In the genomic region with DNA sequence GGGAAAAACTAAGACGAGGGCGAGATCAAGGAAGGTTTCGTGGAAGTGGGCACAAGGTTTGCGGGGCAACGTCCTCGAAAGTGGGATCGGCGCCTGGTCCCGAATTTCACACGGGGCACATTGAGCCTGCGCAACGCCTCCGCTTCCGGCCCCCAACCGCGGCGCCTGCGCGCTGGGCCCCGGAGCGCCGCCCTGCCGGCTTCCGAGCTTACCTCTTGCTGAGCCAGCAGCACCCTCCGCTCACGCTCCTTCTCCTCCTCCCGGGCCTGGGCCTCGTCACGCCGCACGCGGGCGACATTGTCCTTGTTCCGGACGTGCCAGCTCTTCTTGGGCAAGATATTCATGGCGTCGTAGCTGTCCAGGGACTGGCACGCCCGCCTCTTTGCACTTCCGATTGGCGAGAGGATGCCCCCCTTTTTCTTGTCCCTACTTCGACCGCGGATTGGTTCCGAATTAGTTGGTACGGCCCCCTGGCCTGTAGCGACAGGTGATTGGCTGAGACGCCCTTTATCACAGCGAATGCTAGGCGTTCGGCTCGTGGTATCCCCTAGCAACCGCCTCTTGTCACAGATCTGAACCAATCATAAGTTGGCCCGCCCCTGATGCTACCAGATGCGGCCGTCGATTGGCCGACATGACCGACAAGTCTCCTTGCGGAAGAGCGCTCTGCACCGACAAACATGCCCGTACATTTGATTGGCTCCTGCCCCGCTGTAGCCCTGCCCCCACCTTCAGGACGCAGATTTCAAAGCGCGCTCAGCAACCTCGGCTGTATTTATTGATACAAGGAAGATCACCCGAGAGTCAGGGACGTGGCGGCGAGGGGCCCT, we compare ENCODE assay signal across 1 cellular context.
TF ChIP-seq lines count a peak whose summit lies in the region.

TSS of gene LENG1 (minus strand) at position 370 of the 830 bp plus-strand sequence. CDS start at position 344, 26 bp downstream.

TF ChIP-seq in K562, 482 proteins besides CTCF, POLR2A, EP300 and RAD21 (continued from another document and continues in another):
- TF ChIP-seq, protein P1, sequence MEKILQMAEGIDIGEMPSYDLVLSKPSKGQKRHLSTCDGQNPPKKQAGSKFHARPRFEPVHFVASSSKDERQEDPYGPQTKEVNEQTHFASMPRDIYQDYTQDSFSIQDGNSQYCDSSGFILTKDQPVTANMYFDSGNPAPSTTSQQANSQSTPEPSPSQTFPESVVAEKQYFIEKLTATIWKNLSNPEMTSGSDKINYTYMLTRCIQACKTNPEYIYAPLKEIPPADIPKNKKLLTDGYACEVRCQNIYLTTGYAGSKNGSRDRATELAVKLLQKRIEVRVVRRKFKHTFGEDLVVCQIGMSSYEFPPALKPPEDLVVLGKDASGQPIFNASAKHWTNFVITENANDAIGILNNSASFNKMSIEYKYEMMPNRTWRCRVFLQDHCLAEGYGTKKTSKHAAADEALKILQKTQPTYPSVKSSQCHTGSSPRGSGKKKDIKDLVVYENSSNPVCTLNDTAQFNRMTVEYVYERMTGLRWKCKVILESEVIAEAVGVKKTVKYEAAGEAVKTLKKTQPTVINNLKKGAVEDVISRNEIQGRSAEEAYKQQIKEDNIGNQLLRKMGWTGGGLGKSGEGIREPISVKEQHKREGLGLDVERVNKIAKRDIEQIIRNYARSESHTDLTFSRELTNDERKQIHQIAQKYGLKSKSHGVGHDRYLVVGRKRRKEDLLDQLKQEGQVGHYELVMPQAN (IDR thresholded peaks at IDR 0.05; ENCODE audit: borderline replicate concordance): peak; percentile 71
- no peak for TF ChIP-seq JUN (IDR thresholded peaks at IDR 0.05; ENCODE audit: borderline replicate concordance, low read depth, low read length)
- TF ChIP-seq JUN (CRISPR knock-in tag; IDR thresholded peaks at IDR 0.05; ENCODE audit: borderline replicate concordance): no peak
- TF ChIP-seq NFRKB (IDR thresholded peaks at IDR 0.05; ENCODE audit: low read depth): peak; percentile 51
- TF ChIP-seq, protein P2, sequence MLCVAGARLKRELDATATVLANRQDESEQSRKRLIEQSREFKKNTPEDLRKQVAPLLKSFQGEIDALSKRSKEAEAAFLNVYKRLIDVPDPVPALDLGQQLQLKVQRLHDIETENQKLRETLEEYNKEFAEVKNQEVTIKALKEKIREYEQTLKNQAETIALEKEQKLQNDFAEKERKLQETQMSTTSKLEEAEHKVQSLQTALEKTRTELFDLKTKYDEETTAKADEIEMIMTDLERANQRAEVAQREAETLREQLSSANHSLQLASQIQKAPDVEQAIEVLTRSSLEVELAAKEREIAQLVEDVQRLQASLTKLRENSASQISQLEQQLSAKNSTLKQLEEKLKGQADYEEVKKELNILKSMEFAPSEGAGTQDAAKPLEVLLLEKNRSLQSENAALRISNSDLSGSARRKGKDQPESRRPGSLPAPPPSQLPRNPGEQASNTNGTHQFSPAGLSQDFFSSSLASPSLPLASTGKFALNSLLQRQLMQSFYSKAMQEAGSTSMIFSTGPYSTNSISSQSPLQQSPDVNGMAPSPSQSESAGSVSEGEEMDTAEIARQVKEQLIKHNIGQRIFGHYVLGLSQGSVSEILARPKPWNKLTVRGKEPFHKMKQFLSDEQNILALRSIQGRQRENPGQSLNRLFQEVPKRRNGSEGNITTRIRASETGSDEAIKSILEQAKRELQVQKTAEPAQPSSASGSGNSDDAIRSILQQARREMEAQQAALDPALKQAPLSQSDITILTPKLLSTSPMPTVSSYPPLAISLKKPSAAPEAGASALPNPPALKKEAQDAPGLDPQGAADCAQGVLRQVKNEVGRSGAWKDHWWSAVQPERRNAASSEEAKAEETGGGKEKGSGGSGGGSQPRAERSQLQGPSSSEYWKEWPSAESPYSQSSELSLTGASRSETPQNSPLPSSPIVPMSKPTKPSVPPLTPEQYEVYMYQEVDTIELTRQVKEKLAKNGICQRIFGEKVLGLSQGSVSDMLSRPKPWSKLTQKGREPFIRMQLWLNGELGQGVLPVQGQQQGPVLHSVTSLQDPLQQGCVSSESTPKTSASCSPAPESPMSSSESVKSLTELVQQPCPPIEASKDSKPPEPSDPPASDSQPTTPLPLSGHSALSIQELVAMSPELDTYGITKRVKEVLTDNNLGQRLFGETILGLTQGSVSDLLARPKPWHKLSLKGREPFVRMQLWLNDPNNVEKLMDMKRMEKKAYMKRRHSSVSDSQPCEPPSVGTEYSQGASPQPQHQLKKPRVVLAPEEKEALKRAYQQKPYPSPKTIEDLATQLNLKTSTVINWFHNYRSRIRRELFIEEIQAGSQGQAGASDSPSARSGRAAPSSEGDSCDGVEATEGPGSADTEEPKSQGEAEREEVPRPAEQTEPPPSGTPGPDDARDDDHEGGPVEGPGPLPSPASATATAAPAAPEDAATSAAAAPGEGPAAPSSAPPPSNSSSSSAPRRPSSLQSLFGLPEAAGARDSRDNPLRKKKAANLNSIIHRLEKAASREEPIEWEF (CRISPR knock-in tag; IDR thresholded peaks at IDR 0.05): no peak
- peak; percentile 44; the same call in 1 of the 2 replicates for TF ChIP-seq CTBP1 (IDR thresholded peaks at IDR 0.05; ENCODE audit: borderline replicate concordance)
- TF ChIP-seq ZNF695 (CRISPR knock-in tag; IDR thresholded peaks at IDR 0.05): no peak
- no peak for TF ChIP-seq SREBF2 (CRISPR knock-in tag; IDR thresholded peaks at IDR 0.05)
- no peak for TF ChIP-seq ZNF253 (CRISPR knock-in tag; conservative IDR thresholded peaks at IDR 0.05)
- TF ChIP-seq CAMTA2 (CRISPR knock-in tag; conservative IDR thresholded peaks at IDR 0.05): no peak
- TF ChIP-seq TAL1 (IDR thresholded peaks at IDR 0.05): no peak
- no peak for TF ChIP-seq ZNF140 (CRISPR knock-in tag; IDR thresholded peaks at IDR 0.05)
- no peak for TF ChIP-seq MEF2A (IDR thresholded peaks at IDR 0.05; ENCODE audit: control insufficient read depth, low read depth, low read length)
- no peak for TF ChIP-seq ZNF318 (IDR thresholded peaks at IDR 0.05; ENCODE audit: borderline replicate concordance in 1 of 2, low read depth in 1 of 2)
- TF ChIP-seq GTF2E2 (tag; IDR thresholded peaks at IDR 0.05): no peak
- TF ChIP-seq SMAD4 (CRISPR knock-in tag; conservative IDR thresholded peaks at IDR 0.05): peak; percentile 30; the same call in 1 of the 2 replicates
- 0 out of 2 replicates have a peak, but pooled peaks have one; percentile 39 for TF ChIP-seq RREB1 (CRISPR knock-in tag; IDR thresholded peaks at IDR 0.05)
- TF ChIP-seq ILK (tag; IDR thresholded peaks at IDR 0.05; ENCODE audit: borderline replicate concordance, low read depth): no peak
- TF ChIP-seq KLF13 (tag; IDR thresholded peaks at IDR 0.05; ENCODE audit: borderline replicate concordance, low read depth): no peak
- TF ChIP-seq ZNF408 (CRISPR knock-in tag; IDR thresholded peaks at IDR 0.05; ENCODE audit: low read depth): no peak
- peak; percentile 95 for TF ChIP-seq POLR2G (IDR thresholded peaks at IDR 0.05; ENCODE audit: low read depth, low read length)
- no peak for TF ChIP-seq GTF2F1 (IDR thresholded peaks at IDR 0.05; ENCODE audit: low read depth, low read length)
- TF ChIP-seq, protein P3, sequence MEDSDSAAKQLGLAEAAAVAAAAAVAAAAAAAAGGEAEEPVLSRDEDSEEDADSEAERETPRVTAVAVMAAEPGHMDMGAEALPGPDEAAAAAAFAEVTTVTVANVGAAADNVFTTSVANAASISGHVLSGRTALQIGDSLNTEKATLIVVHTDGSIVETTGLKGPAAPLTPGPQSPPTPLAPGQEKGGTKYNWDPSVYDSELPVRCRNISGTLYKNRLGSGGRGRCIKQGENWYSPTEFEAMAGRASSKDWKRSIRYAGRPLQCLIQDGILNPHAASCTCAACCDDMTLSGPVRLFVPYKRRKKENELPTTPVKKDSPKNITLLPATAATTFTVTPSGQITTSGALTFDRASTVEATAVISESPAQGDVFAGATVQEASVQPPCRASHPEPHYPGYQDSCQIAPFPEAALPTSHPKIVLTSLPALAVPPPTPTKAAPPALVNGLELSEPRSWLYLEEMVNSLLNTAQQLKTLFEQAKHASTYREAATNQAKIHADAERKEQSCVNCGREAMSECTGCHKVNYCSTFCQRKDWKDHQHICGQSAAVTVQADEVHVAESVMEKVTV (CRISPR knock-in tag; IDR thresholded peaks at IDR 0.05): no peak
- TF ChIP-seq ZNF507 (tag; conservative IDR thresholded peaks at IDR 0.05): no peak
